21 cellular contexts compared by ENCODE assay signal in the genomic region with DNA sequence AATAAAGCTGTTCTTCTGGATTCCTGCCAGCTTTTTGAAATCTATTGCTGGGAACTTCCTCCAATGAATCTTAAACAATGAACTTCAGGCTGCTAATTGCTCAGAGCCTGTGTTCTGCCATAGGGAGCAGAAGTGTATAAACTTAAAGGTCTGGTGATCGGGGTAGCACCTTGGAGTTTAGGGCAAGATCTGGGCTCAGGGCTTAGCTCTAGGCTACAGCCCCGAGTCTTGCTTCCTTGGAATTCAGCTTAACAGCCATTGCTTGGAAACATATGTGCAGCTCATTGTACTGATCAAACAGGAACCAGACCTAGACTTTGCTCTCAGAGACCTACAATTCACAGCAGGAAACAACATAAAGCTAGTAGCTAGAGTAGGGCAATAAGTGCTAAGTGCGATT. TPM values are rescaled to one million over a fixed set of nuclear protein-coding genes. Genes with fewer than 3 reads are reported as not detected.
DNase-seq lines count a peak whose midpoint lies in the region; FAIRE-seq and TF ChIP-seq lines count a peak whose summit lies in the region.
"Had no signal": no experiment of that assay in that cellular context is flagged by ENCODE, and none has a peak within 500 bp of the region (broad histone marks: within the 10 kb centered on the region; RNA-seq: fewer than 3 reads in every experiment).

No MANE protein-coding gene starts in this region.

- H4K20me1 ChIP-seq in PC-9 (ENCODE audit: insufficient read depth) (no peaks in the 10 kb centered on the region), endothelial cell of umbilical vein (replicated peaks; ENCODE audit: control insufficient read depth, extremely low read depth, insufficient read depth, low read length) (no peaks in the 10 kb centered on the region)

- H3K36me3 Mint-ChIP-seq in nephron (ENCODE audit: low read depth), result no peaks in the 10 kb centered on the region
- H3K36me3 Mint-ChIP-seq: activated naive CD8-positive, alpha-beta T cell treated with anti-CD3 and anti-CD28 coated beads, Interleukin-2, amount 10 ng/mL, durations not matched to agents 7 days and 5 days; IgD-negative memory B cell; mesothelial cell of epicardium had no signal

- H3K9me1 ChIP-seq in endothelial cell of umbilical vein (replicated peaks; ENCODE audit: control insufficient read depth, extremely low read depth, insufficient read depth, low read length), result no peaks in the 10 kb centered on the region

- H3K9me3 ChIP-seq in PC-9 (ENCODE audit: insufficient read depth, low read depth), result peaks cover 2% of the 10 kb centered on the region; the same call in 1 of the 2 replicates
- H3K9me3 ChIP-seq in endothelial cell of umbilical vein (replicated peaks; ENCODE audit: control insufficient read depth, insufficient read depth, low read length), result no peaks in the 10 kb centered on the region
- H3K9me3 ChIP-seq: SJSA1, vagina had no signal

- intact Hi-C loops in PC-9 (cut with micrococcal nuclease; ENCODE audit: unreplicated experiment) (loop anchor here (5.0 kb wide), 3 partner anchors 231 to 544 kb away; a partner anchor contains a TSS), endothelial cell of umbilical vein (cut with micrococcal nuclease) (no loop called here)

- H3K9me3 Mint-ChIP-seq in nephron, result no peaks in the 10 kb centered on the region
- H3K9me3 Mint-ChIP-seq: activated naive CD8-positive, alpha-beta T cell treated with anti-CD3 and anti-CD28 coated beads, Interleukin-2, amount 10 ng/mL, durations not matched to agents 7 days and 5 days; mesothelial cell of epicardium had no signal

- FAIRE-seq in endothelial cell of umbilical vein (lab: Jason Lieb, UNC), result no peak

- H3K4me3 ChIP-seq in PC-9 (peak overlapping the region; percentile 48), endothelial cell of umbilical vein (replicated peaks in 1 of 3; ENCODE audit: insufficient read depth in 1 of 3, low read depth in 1 of 3, low read length in 3 of 3) (no peak overlapping the region)
- H3K4me3 ChIP-seq: SJSA1, vagina had no signal

- POLR2A ChIA-PET in PC-9 (lab: Charles Lee; ENCODE audit: unreplicated experiment), result interaction anchor here (0.6 to 0.7 kb wide), 6 partner anchors 11 to 392 kb away, joined by 3 to 9 read pairs (median 5); a partner anchor contains a TSS
- POLR2A ChIA-PET in endothelial cell of umbilical vein (lab: Charles Lee), result no interaction called here

- dilution Hi-C loops in endothelial cell of umbilical vein (cut with MboI; ENCODE audit: extremely low pct_ligation_motif_present, low sequenced_read_pairs), result no loop called here

- H3K9ac ChIP-seq in endothelial cell of umbilical vein (replicated peaks; ENCODE audit: extremely low read depth, insufficient read depth, low read length), result no peak overlapping the region
- H3K9ac ChIP-seq: parathyroid adenoma had no signal

- H3K9me2 ChIP-seq in PC-9 (ENCODE audit: insufficient read depth), result no peaks in the 10 kb centered on the region; the same call in 1 of the 2 replicates

- H3K27ac Mint-ChIP-seq in nephron, result peak overlapping the region; percentile 37 to 88 (median 57)
- H3K27ac Mint-ChIP-seq: activated naive CD8-positive, alpha-beta T cell treated with anti-CD3 and anti-CD28 coated beads, Interleukin-2, amount 10 ng/mL, durations not matched to agents 7 days and 5 days; mesothelial cell of epicardium had no signal

- CTCF ChIA-PET in PC-9 (lab: Charles Lee), result interaction anchor here (0.6 to 1.2 kb wide), 5 partner anchors 10 to 241 kb away, joined by 3 to 4 read pairs (median 3); no protein-coding TSS in a partner anchor
- CTCF ChIA-PET in endothelial cell of umbilical vein (lab: Charles Lee), result interaction anchor here (0.7 to 1.6 kb wide), 7 partner anchors 9 to 30 kb away, joined by 3 to 8 read pairs (median 4); no protein-coding TSS in a partner anchor

- TF ChIP-seq CTCF in PC-9 (conservative IDR thresholded peaks at IDR 0.05), result no peak
- TF ChIP-seq CTCF in endothelial cell of umbilical vein (IDR thresholded peaks at IDR 0.05; ENCODE audit: extremely low read depth in 1 of 2, insufficient read depth in 1 of 2, low read depth in 1 of 2, low read length in 2 of 2), result no peak
- TF ChIP-seq CTCF in nephron (IDR thresholded peaks at IDR 0.05; ENCODE audit: unreplicated experiment in 3 of 3), result no peak

- H3K27me3 Mint-ChIP-seq in nephron (ENCODE audit: low read depth), result no peaks in the 10 kb centered on the region

- H3K4me3 Mint-ChIP-seq in nephron, result no peak overlapping the region
- H3K4me3 Mint-ChIP-seq: activated naive CD8-positive, alpha-beta T cell treated with anti-CD3 and anti-CD28 coated beads, Interleukin-2, amount 10 ng/mL, durations not matched to agents 7 days and 5 days; IgD-negative memory B cell; mesothelial cell of epicardium had no signal

- H3K27me3 ChIP-seq in PC-9 (ENCODE audit: insufficient read depth, low read depth), result no peaks in the 10 kb centered on the region
- H3K27me3 ChIP-seq in endothelial cell of umbilical vein (ENCODE audit: control insufficient read depth in 2 of 2, insufficient read depth in 2 of 2, low read length in 2 of 2), result no peaks in the 10 kb centered on the region
- H3K27me3 ChIP-seq: SJSA1, vagina had no signal

- peak; percentile 16 for DNase-seq in Daoy (ENCODE audit: low read depth)
- peak in 1 of 2 experiments; percentile 26 for DNase-seq in PC-9
- peak; percentile 59 for DNase-seq in endothelial cell of umbilical vein (ENCODE audit: low read depth, low spot score)
- DNase-seq in anterior cingulate cortex (lab: John Stamatoyannopoulos, UW), result no peak
- no peak for DNase-seq in NCI-H2171 (lab: John Stamatoyannopoulos, UW)
- no peak for DNase-seq in cerebellar nuclear complex (lab: John Stamatoyannopoulos, UW)
- no peak for DNase-seq in NCI-H2081 treated with DMSO at 0.1 percent for 48 hours (lab: John Stamatoyannopoulos, UW)
- DNase-seq: activated CD4-positive, alpha-beta T cell treated with anti-CD3 and anti-CD28 coated beads, Interleukin-2, amount 50 U/mL, for 48 hours; activated naive CD8-positive, alpha-beta T cell treated with anti-CD3 and anti-CD28 coated beads, Interleukin-2, amount 10 ng/mL, durations not matched to agents 7 days and 5 days; activated T-cell treated with anti-CD3 and anti-CD28 coated beads, Interleukin-2, amount 50 U/mL, for 48 hours; central memory CD4-positive, alpha-beta T cell; H7; NCI-H1105 treated with DMSO at 0.1 percent for 48 hours; NCI-H226; NK-92 treated with Interleukin-12 subunit alpha and Interleukin-12 subunit beta, amount 100 ng/mL, for 24 hours had no signal

- H3K36me3 ChIP-seq in PC-9 (ENCODE audit: low read depth) (peaks cover 5% of the 10 kb centered on the region; the same call in 1 of the 2 replicates), endothelial cell of umbilical vein (ENCODE audit: control insufficient read depth in 2 of 2, extremely low read depth in 1 of 2, insufficient read depth in 2 of 2, low read length in 2 of 2) (no peaks in the 10 kb centered on the region)
- H3K36me3 ChIP-seq: SJSA1, vagina had no signal

- no peaks in the 10 kb centered on the region for H3K79me2 ChIP-seq in PC-9 (ENCODE audit: low read depth)
- no peaks in the 10 kb centered on the region for H3K79me2 ChIP-seq in endothelial cell of umbilical vein (ENCODE audit: control insufficient read depth, insufficient read depth, low read length)
- H3K79me2 ChIP-seq: parathyroid adenoma had no signal

- H3K27ac ChIP-seq in PC-9 (peak overlapping the region; percentile 91), endothelial cell of umbilical vein (ENCODE audit: insufficient read depth, low read depth, low read length) (no peak overlapping the region)
- H3K27ac ChIP-seq: parathyroid adenoma, SJSA1, vagina had no signal

- peaks cover 27% of the 10 kb centered on the region for H3K4me1 Mint-ChIP-seq in nephron
- H3K4me1 Mint-ChIP-seq: activated naive CD8-positive, alpha-beta T cell treated with anti-CD3 and anti-CD28 coated beads, Interleukin-2, amount 10 ng/mL, durations not matched to agents 7 days and 5 days; IgD-negative memory B cell had no signal

- H2AFZ ChIP-seq in PC-9, result 0 out of 2 replicates have a peak overlapping the region, but pooled peaks have one; percentile 9
- H2AFZ ChIP-seq in endothelial cell of umbilical vein (ENCODE audit: low read depth, low read length), result no peak overlapping the region
- H2AFZ ChIP-seq: parathyroid adenoma had no signal

- no TSS peak for BruUV-seq in PC-9 (replicated peaks; lab: Mats Ljungman, UMichigan)
- no TSS peak for BruUV-seq in endothelial cell of umbilical vein (replicated peaks; lab: Mats Ljungman, UMichigan)

- H3K4me1 ChIP-seq in PC-9 (replicated peaks; ENCODE audit: insufficient read depth) (peaks cover 57% of the 10 kb centered on the region), endothelial cell of umbilical vein (ENCODE audit: control insufficient read depth, extremely low read depth, insufficient read depth, low read length) (peaks cover 19% of the 10 kb centered on the region)

- H3K4me2 ChIP-seq in PC-9, result peak overlapping the region; percentile 77
- no peak overlapping the region for H3K4me2 ChIP-seq in endothelial cell of umbilical vein (ENCODE audit: insufficient read depth, low read length)

- no peak for TF ChIP-seq POLR2A in endothelial cell of umbilical vein (IDR thresholded peaks at IDR 0.05; ENCODE audit: low read depth, low read length)

- H3F3A ChIP-seq in PC-9 (ENCODE audit: insufficient read depth, low read depth), result peaks cover 36% of the 10 kb centered on the region

TF ChIP-seq in endothelial cell of umbilical vein, 7 proteins besides CTCF, POLR2A, EP300 and RAD21:
- TF ChIP-seq POLR2AphosphoS5 (IDR thresholded peaks at IDR 0.05; ENCODE audit: insufficient read depth, low read depth, low read length) (no peak), EZH2 (IDR thresholded peaks at IDR 0.05; ENCODE audit: borderline replicate concordance, low read depth, low read length, severe bottlenecking) (no peak), JUN (IDR thresholded peaks at IDR 0.05; ENCODE audit: borderline replicate concordance, insufficient read depth, insufficient read length, low read depth) (no peak), FOS (IDR thresholded peaks at IDR 0.05; ENCODE audit: borderline replicate concordance, insufficient read depth, low read length) (no peak)
- TF ChIP-seq, protein P1, sequence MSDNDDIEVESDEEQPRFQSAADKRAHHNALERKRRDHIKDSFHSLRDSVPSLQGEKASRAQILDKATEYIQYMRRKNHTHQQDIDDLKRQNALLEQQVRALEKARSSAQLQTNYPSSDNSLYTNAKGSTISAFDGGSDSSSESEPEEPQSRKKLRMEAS (IDR thresholded peaks at IDR 0.05; ENCODE audit: insufficient read depth, insufficient read length), result no peak

RNA-seq across cellular contexts. Expression of a gene that starts 1.5 kb away (rescaled TPM):
- total RNA-seq in Daoy (2014; rRNA removed; shearing (Covaris generic)), result 1.7 and 4.5 TPM in 2 replicates
- 13.0 and 17.6 TPM in 2 replicates for total RNA-seq in PC-9 (2021)
- total RNA-seq in endothelial cell of umbilical vein, result not detected in 2 replicates
- not detected in 2 replicates for polyA plus RNA-seq in endothelial cell of umbilical vein
- polyA plus RNA-seq in endothelial cell of umbilical vein (2011; cell fraction: cytosol; rRNA removed), result 0.05 and 0.13 TPM in 2 replicates
- 0.14 and 0.16 TPM in 2 replicates for polyA plus RNA-seq in endothelial cell of umbilical vein (2011; cell fraction: nucleus; rRNA removed)
- polyA plus RNA-seq in endothelial cell of umbilical vein (2012), result not detected in 2 replicates
- polyA minus RNA-seq in endothelial cell of umbilical vein, result not detected in 2 replicates
- polyA minus RNA-seq in endothelial cell of umbilical vein (2011; cell fraction: cytosol; rRNA and poly(A)+ RNA removed), result not detected
- not detected in 2 replicates for polyA minus RNA-seq in endothelial cell of umbilical vein (2011; cell fraction: nucleus; rRNA and poly(A)+ RNA removed)
- total RNA-seq: activated naive CD8-positive, alpha-beta T cell treated with anti-CD3 and anti-CD28 coated beads, Interleukin-2, amount 10 ng/mL, durations not matched to agents 7 days and 5 days; mesothelial cell of epicardium; SJSA1; vagina had no signal

Comparison
In these comparisons a context has a peak if more than half of its experiments do, and no peak if none do; other contexts are left out.
1. DNase-seq: peak in Daoy (single experiment) and endothelial cell of umbilical vein (single experiment); none in anterior cingulate cortex (0 of 58), NCI-H2171 (single experiment), cerebellar nuclear complex (0 of 2) and NCI-H2081 treated with DMSO at 0.1 percent for 48 hours (single experiment).